ENCODE assay signal across 8 cellular contexts in the genomic region with DNA sequence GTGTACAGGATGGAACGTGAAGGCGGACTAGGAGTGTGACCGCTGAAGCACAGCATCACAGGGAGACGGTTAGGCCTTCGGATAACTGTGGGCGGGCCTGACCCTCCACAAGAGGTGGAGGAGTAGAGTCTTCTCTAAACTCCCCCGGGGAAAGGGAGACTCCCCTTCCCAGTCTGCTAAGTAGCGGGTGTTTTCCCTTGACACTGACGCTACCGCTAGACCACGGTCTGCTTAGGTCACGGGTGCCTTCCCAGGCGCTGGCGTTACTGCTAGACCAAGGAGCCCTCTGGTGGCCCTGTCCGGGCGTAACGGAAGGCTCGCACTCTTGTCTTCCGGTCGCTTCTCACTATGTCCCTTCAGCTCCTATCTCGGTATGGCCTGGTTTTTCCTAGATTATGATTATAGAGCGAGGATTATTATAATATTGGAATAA. TPM values are rescaled to one million over a fixed set of nuclear protein-coding genes. Genes with fewer than 3 reads are reported as not detected.
A peak's percentile ranks its signal among the peaks of the same experiment; 100 is the strongest.
DNase-seq lines count a peak whose midpoint lies in the region; ATAC-seq, FAIRE-seq and TF ChIP-seq lines count a peak whose summit lies in the region.
"Not testable (repeated sequence)": the region's sequence is repeated elsewhere in the genome, so short reads cannot be mapped to it uniquely, and the experiment has no call there.

No MANE protein-coding gene starts in this region.

- H3K4me3 Mint-ChIP-seq in activated CD8-positive, alpha-beta T cell treated with anti-CD3 and anti-CD28 coated beads for 36 hours = peak overlapping the region; percentile 45
- peak overlapping the region; percentile 50 for H3K4me3 Mint-ChIP-seq in endodermal cell

- H3K36me3 ChIP-seq in PC-3 (ENCODE audit: low read depth, low read length); endodermal cell (ENCODE audit: control insufficient read depth, insufficient read depth, low read length); left lung; sigmoid colon: not testable (repeated sequence)

- 0 out of 2 replicates have a peak overlapping the region, but pooled peaks have one; percentile 30 for H3K27ac ChIP-seq in PC-3 (ENCODE audit: low read length)
- H3K27ac ChIP-seq in endodermal cell (ENCODE audit: low read depth, low read length) = not testable (repeated sequence)
- H3K27ac ChIP-seq in left lung = peak overlapping the region; percentile 75 to 79
- peak overlapping the region; percentile 66 to 81 (median 78) for H3K27ac ChIP-seq in sigmoid colon

- TF ChIP-seq EP300 in sigmoid colon (IDR thresholded peaks at IDR 0.05) = not testable (repeated sequence)

- WGBS in endodermal cell (ENCODE audit: insufficient coverage in 1 of 2, insufficient read length in 1 of 2), 2 experiments = 31% methylated on average over 9 of the region's 22 CpGs; no CpG with 5 or more reads in 1 of the 2 experiments
- 14 to 15% methylated on average over 16 to 17 of the region's 22 CpGs for WGBS in sigmoid colon, 2 donors

- intact Hi-C loops in PC-3 (cut with micrococcal nuclease) = loop anchor here (2.0 kb wide), 1 partner anchor 107 kb away; a partner anchor contains a TSS
- intact Hi-C loops in activated CD8-positive, alpha-beta T cell treated with anti-CD3 and anti-CD28 coated beads for 36 hours (cut with micrococcal nuclease); left lung (cut with DNase I); sigmoid colon (cut with DNase I): not testable (repeated sequence)

- H3K4me1 Mint-ChIP-seq in activated CD8-positive, alpha-beta T cell treated with anti-CD3 and anti-CD28 coated beads for 36 hours (ENCODE audit: low read depth); endodermal cell: not testable (repeated sequence)

- H3K36me3 Mint-ChIP-seq in activated CD8-positive, alpha-beta T cell treated with anti-CD3 and anti-CD28 coated beads for 36 hours (ENCODE audit: low read depth); endodermal cell (ENCODE audit: low read depth): not testable (repeated sequence)

- peak overlapping the region; percentile 50; the same call in 1 of the 2 replicates for H2AFZ ChIP-seq in PC-3 (ENCODE audit: low read length)

- H3K9me2 ChIP-seq in PC-3 (replicated peaks; ENCODE audit: low read length) = not testable (repeated sequence)

- H3K79me2 ChIP-seq in PC-3 (ENCODE audit: low read length) = not testable (repeated sequence)

- H3F3A ChIP-seq in PC-3 (ENCODE audit: low read length, unreplicated experiment) = not testable (repeated sequence)

- not testable (repeated sequence) for H3K9me3 ChIP-seq in PC-3 (ENCODE audit: low read length); endodermal cell (ENCODE audit: control insufficient read depth, low read length); left lung; sigmoid colon

- H3K4me2 ChIP-seq in PC-3 (ENCODE audit: low read length) = peak overlapping the region; percentile 63

- TF ChIP-seq POLR2A in GM12891 (IDR thresholded peaks at IDR 0.05; ENCODE audit: low read depth, low read length); sigmoid colon (IDR thresholded peaks at IDR 0.05): not testable (repeated sequence)

- H3K4me1 ChIP-seq in PC-3 (ENCODE audit: insufficient read depth, low read length); endodermal cell (ENCODE audit: control insufficient read depth, insufficient read depth, low read length): not testable (repeated sequence)
- peaks cover 0 to 19% of the 10 kb centered on the region in 2 donors for H3K4me1 ChIP-seq in left lung
- peaks cover 0 to 14% (median 6%) of the 10 kb centered on the region in 4 donors for H3K4me1 ChIP-seq in sigmoid colon

- BruUV-seq in PC-3 (replicated peaks; lab: Mats Ljungman, UMichigan) = TSS peak; percentile 79

- H3K27ac Mint-ChIP-seq in activated CD8-positive, alpha-beta T cell treated with anti-CD3 and anti-CD28 coated beads for 36 hours = peak overlapping the region; percentile 87
- H3K27ac Mint-ChIP-seq in endodermal cell = peak overlapping the region; percentile 96

- peak; percentile 85 for ATAC-seq in PC-3
- peak; percentile 64 for ATAC-seq in activated CD8-positive, alpha-beta T cell treated with anti-CD3 and anti-CD28 coated beads for 36 hours
- peak; percentile 68 for ATAC-seq in left lung

- CTCF ChIA-PET in PC-3 (lab: Charles Lee) = interaction anchor here (0.6 to 1.3 kb wide), 10 partner anchors 44 to 627 kb away, joined by 3 to 9 read pairs (median 4); a partner anchor contains a TSS
- CTCF ChIA-PET in activated CD8-positive, alpha-beta T cell treated with anti-CD3 and anti-CD28 coated beads for 36 hours (lab: Charles Lee) = interaction anchor here (0.6 to 2.1 kb wide), 8 partner anchors 28 to 488 kb away, joined by 3 to 10 read pairs (median 4); a partner anchor contains a TSS

- H3K27me3 ChIP-seq in PC-3 (ENCODE audit: low read length); endodermal cell (ENCODE audit: control insufficient read depth, insufficient read depth, low read length, poor library complexity, severe bottlenecking); left lung; sigmoid colon: not testable (repeated sequence)

- TF ChIP-seq CTCF in AG09319 (IDR thresholded peaks at IDR 0.05; ENCODE audit: low read depth, low read length) (peak; percentile 6), LNCAP (IDR thresholded peaks at IDR 0.05) (peak; percentile 18; the same call in 1 of the 2 replicates), PC-3 (conservative IDR thresholded peaks at IDR 0.05; ENCODE audit: low read depth, low read length) (peak; percentile 37), endodermal cell (conservative IDR thresholded peaks at IDR 0.05) (peak; percentile 58), left lung (IDR thresholded peaks at IDR 0.05) (peak in 1 of 2 donors; percentile 27), sigmoid colon (IDR thresholded peaks at IDR 0.05) (peak in 3 of 4 experiments; percentile 36 to 57 (median 53))
- not testable (repeated sequence) for TF ChIP-seq CTCF in activated CD8-positive, alpha-beta T cell treated with anti-CD3 and anti-CD28 coated beads for 36 hours (IDR thresholded peaks at IDR 0.05)

- not testable (repeated sequence) for H3K27me3 Mint-ChIP-seq in activated CD8-positive, alpha-beta T cell treated with anti-CD3 and anti-CD28 coated beads for 36 hours; endodermal cell (ENCODE audit: insufficient read depth)

- not testable (repeated sequence) for H3K9ac ChIP-seq in PC-3 (ENCODE audit: low read length); endodermal cell (ENCODE audit: extremely low read depth, low read length, poor library complexity, severe bottlenecking)

- POLR2A ChIA-PET in PC-3 (lab: Charles Lee; ENCODE audit: unreplicated experiment) = interaction anchor here (0.6 kb wide), 2 partner anchors 19 to 106 kb away, joined by 3 to 9 read pairs; a partner anchor contains a TSS
- POLR2A ChIA-PET in activated CD8-positive, alpha-beta T cell treated with anti-CD3 and anti-CD28 coated beads for 36 hours (lab: Charles Lee) = interaction anchor here (0.6 to 1.3 kb wide), 5 partner anchors 10 to 182 kb away, joined by 3 read pairs; a partner anchor contains a TSS

- peak; percentile 96 for FAIRE-seq in GM12891 (lab: Jason Lieb, UNC)

- H3K9me3 Mint-ChIP-seq in activated CD8-positive, alpha-beta T cell treated with anti-CD3 and anti-CD28 coated beads for 36 hours; endodermal cell: not testable (repeated sequence)

- not testable (repeated sequence) for DNase-seq in AG09319 (ENCODE audit: extremely low read depth, low read depth); GM12891 (ENCODE audit: insufficient read length, low spot score); endodermal cell; sigmoid colon
- DNase-seq in PC-3 = peak; percentile 50
- DNase-seq in activated CD8-positive, alpha-beta T cell treated with anti-CD3 and anti-CD28 coated beads for 36 hours = peak; percentile 63
- peak in 1 of 2 donors; percentile 54 for DNase-seq in left lung

- H4K20me1 ChIP-seq in PC-3 (ENCODE audit: low read length) = not testable (repeated sequence)

- H3K4me3 ChIP-seq in PC-3 (ENCODE audit: low read length) = peak overlapping the region; percentile 41; the same call in 1 of the 2 replicates
- H3K4me3 ChIP-seq in endodermal cell (ENCODE audit: low read length) = not testable (repeated sequence)
- peak overlapping the region in 1 of 2 donors; percentile 13 for H3K4me3 ChIP-seq in left lung
- peak overlapping the region in 3 of 4 donors; percentile 10 to 14 (median 13) for H3K4me3 ChIP-seq in sigmoid colon

RNA-seq across cellular contexts. Expression of a gene that starts 6.6 kb away (rescaled TPM):
- polyA plus RNA-seq in GM12891 (2012; ENCODE audit: low read depth, missing spikeins) = 26.8 TPM
- 186 and 243 TPM in 2 replicates for total RNA-seq in PC-3 (2014; rRNA removed)
- total RNA-seq in activated CD8-positive, alpha-beta T cell treated with anti-CD3 and anti-CD28 coated beads for 36 hours = 10 to 100 TPM; 61.7 to 65.1 TPM
- 10 to 100 TPM; 42.8 to 47.6 TPM for total RNA-seq in endodermal cell
- 31.3 TPM for polyA plus RNA-seq in endodermal cell (2013, experiment 1 of 2)
- polyA plus RNA-seq in endodermal cell (2013, experiment 2 of 2) = 31.1 TPM
- total RNA-seq in left lung = 10 to 100 TPM; 27.1 to 37.8 TPM
- 10 to 100 TPM in 3 of 4 donors, 1 to 10 TPM in 1; 8.6 to 14.7 (median 12.1) TPM for total RNA-seq in sigmoid colon
- 10 to 100 TPM; 12.6 to 40.4 (median 13.6) TPM for polyA plus RNA-seq in sigmoid colon

RNA-seq across cellular contexts. Expression of a gene that starts 33.8 kb away (rescaled TPM):
- 13.0 TPM for polyA plus RNA-seq in GM12891 (2012; ENCODE audit: low read depth, missing spikeins)
- total RNA-seq in PC-3 (2014; rRNA removed) (140 and 190 TPM in 2 replicates), endodermal cell (10 to 100 TPM; 41.8 to 47.4 TPM), left lung (10 to 100 TPM; 19.4 to 30.7 TPM), sigmoid colon (10 to 100 TPM; 11.1 to 47.1 (median 13.1) TPM)
- 10 to 100 TPM; 42.5 to 48.1 TPM for total RNA-seq in activated CD8-positive, alpha-beta T cell treated with anti-CD3 and anti-CD28 coated beads for 36 hours
- 23.9 TPM for polyA plus RNA-seq in endodermal cell (2013, experiment 1 of 2)
- 27.2 TPM for polyA plus RNA-seq in endodermal cell (2013, experiment 2 of 2)
- 10 to 100 TPM in 1 of 3 donors, 1 to 10 TPM in 2; 4.8 to 49.4 (median 5.3) TPM for polyA plus RNA-seq in sigmoid colon

RNA-seq across cellular contexts. Expression of a gene that starts 35.0 kb away (rescaled TPM):
- 0.50 TPM for polyA plus RNA-seq in GM12891 (2012; ENCODE audit: low read depth, missing spikeins)
- total RNA-seq in PC-3 (2014; rRNA removed) = 0.87 and 2.0 TPM in 2 replicates
- under 1 TPM; 0.45 to 0.74 TPM for total RNA-seq in activated CD8-positive, alpha-beta T cell treated with anti-CD3 and anti-CD28 coated beads for 36 hours
- 1 to 10 TPM; 6.4 to 6.9 TPM for total RNA-seq in endodermal cell
- polyA plus RNA-seq in endodermal cell (2013, experiment 1 of 2) = 11.5 TPM
- 8.9 TPM for polyA plus RNA-seq in endodermal cell (2013, experiment 2 of 2)
- 1 to 10 TPM; 2.6 to 3.5 TPM for total RNA-seq in left lung
- 10 to 100 TPM; 15.3 to 35.2 (median 17.6) TPM for total RNA-seq in sigmoid colon
- polyA plus RNA-seq in sigmoid colon = 1 to 10 TPM in 2 of 3 donors, not detected in 1; 3.7 to 4.8 TPM

RNA-seq across cellular contexts. Expression of a gene that starts 55.9 kb away (rescaled TPM):
- 0.40 TPM for polyA plus RNA-seq in GM12891 (2012; ENCODE audit: low read depth, missing spikeins)
- total RNA-seq in PC-3 (2014; rRNA removed) = 0.29 and 1.4 TPM in 2 replicates
- 1 to 10 TPM in 1 of 2 experiments, under 1 TPM in 1; 0.99 to 1.8 TPM for total RNA-seq in activated CD8-positive, alpha-beta T cell treated with anti-CD3 and anti-CD28 coated beads for 36 hours
- total RNA-seq in endodermal cell = under 1 TPM; 0.55 TPM
- 0.78 TPM for polyA plus RNA-seq in endodermal cell (2013, experiment 1 of 2)
- polyA plus RNA-seq in endodermal cell (2013, experiment 2 of 2) = 0.21 TPM
- 10 to 100 TPM in 1 of 2 donors, 1 to 10 TPM in 1; 9.9 to 14.9 TPM for total RNA-seq in left lung
- under 1 TPM; 0.16 to 0.55 (median 0.45) TPM for total RNA-seq in sigmoid colon
- 1 to 10 TPM in 1 of 3 donors, under 1 TPM in 1, not detected in 1; under 0.01 to 1.5 TPM for polyA plus RNA-seq in sigmoid colon
